ENCODE assay signal across 1 cellular context in genomic region chr12:87812030-87812429, GRCh38.
A peak's percentile ranks its signal among the peaks of the same experiment; 100 is the strongest.
TF ChIP-seq lines count a peak whose summit lies in the region.

No MANE protein-coding gene starts in this region.

TF ChIP-seq in A549, 52 proteins besides CTCF, POLR2A, EP300 and RAD21 (continued from another document):
- TF ChIP-seq PBX3 (IDR thresholded peaks at IDR 0.05) (no peak), JUN (IDR thresholded peaks at IDR 0.05) (peak in 1 of 2 experiments; percentile 60; a peak in 1 of 5 replicates), MAZ (IDR thresholded peaks at IDR 0.05; ENCODE audit: borderline replicate concordance, low read depth, low read length) (no peak), ESRRA (IDR thresholded peaks at IDR 0.05; ENCODE audit: borderline replicate concordance, low read length) (no peak), RNF2 (IDR thresholded peaks at IDR 0.05; ENCODE audit: borderline replicate concordance, low read depth) (no peak), HMGXB4 (CRISPR knock-in tag; IDR thresholded peaks at IDR 0.05; ENCODE audit: borderline replicate concordance) (no peak)
